In the genomic region with DNA sequence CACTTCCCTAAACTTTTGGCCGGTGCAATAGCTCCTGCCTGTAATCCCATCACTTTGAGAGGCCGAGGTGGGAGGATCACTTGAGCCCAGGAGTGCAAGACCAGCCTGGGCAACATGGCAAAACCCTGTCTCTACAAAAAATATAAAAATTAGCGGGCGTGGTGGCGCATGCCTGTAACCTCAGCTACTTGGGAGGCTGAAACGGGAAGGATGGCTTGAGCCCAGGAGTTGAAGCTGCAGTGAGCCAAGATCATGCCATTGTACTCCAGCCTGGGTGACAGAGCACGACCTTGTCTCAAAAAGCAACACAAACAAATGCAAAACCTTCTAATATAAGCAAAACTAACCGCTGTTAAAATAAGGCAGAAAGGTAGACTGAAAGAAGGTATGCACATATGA, we compare ENCODE assay signal across 15 cellular contexts. TPM values are rescaled to one million over a fixed set of nuclear protein-coding genes. Genes with fewer than 3 reads are reported as not detected.
DNase-seq lines count a peak whose midpoint lies in the region; ATAC-seq and TF ChIP-seq lines count a peak whose summit lies in the region.
"Had no signal": no experiment of that assay in that cellular context is flagged by ENCODE, and none has a peak within 500 bp of the region (broad histone marks: within the 10 kb centered on the region; RNA-seq: fewer than 3 reads in every experiment).

No MANE protein-coding gene starts in this region.

- intact Hi-C loops in colonic mucosa (cut with DNase I) (no loop called here), upper lobe of right lung (cut with DNase I) (no loop called here), testis (cut with DNase I; ENCODE audit: low total_unique reads) (no loop called here)

- 65% methylated on average over 8 of the region's 8 CpGs for WGBS in SK-N-SH (ENCODE audit: low lambda C conversion rate)
- WGBS in testis, 2 donors: 81 to 85% methylated on average over 8 of the region's 8 CpGs

- no peaks in the 10 kb centered on the region for H3K36me3 Mint-ChIP-seq in activated CD8-positive, alpha-beta memory T cell treated with anti-CD3 and anti-CD28 coated beads, Interleukin-2, amount 10 ng/mL, durations not matched to agents 7 days and 5 days

- no peaks in the 10 kb centered on the region for H3K9me3 ChIP-seq in SK-N-SH
- H3K9me3 ChIP-seq in colonic mucosa: no peaks in the 10 kb centered on the region
- no peaks in the 10 kb centered on the region for H3K9me3 ChIP-seq in mucosa of rectum (ENCODE audit: control insufficient read depth in 2 of 2, low read length in 2 of 2)
- no peaks in the 10 kb centered on the region for H3K9me3 ChIP-seq in upper lobe of right lung
- H3K9me3 ChIP-seq in testis: no peaks in the 10 kb centered on the region
- no peaks in the 10 kb centered on the region for H3K9me3 ChIP-seq in BE2C
- H3K9me3 ChIP-seq: neutrophil had no signal

- H3K4me1 Mint-ChIP-seq in activated CD8-positive, alpha-beta memory T cell treated with anti-CD3 and anti-CD28 coated beads, Interleukin-2, amount 10 ng/mL, durations not matched to agents 7 days and 5 days: no peaks in the 10 kb centered on the region
- H3K4me1 Mint-ChIP-seq: central memory CD8-positive, alpha-beta T cell had no signal

- no peak overlapping the region for H3K4me3 Mint-ChIP-seq in activated CD8-positive, alpha-beta memory T cell treated with anti-CD3 and anti-CD28 coated beads, Interleukin-2, amount 10 ng/mL, durations not matched to agents 7 days and 5 days
- H3K4me3 Mint-ChIP-seq: CD4-positive, alpha-beta T cell; central memory CD8-positive, alpha-beta T cell; T-helper 1 cell treated with Interleukin-12 subunit alpha and Interleukin-12 subunit beta and Interleukin-4 antibody, amounts not matched to agents 30 μg/mL and 1 μg/mL, for 36 hours had no signal

- H3F3A ChIP-seq in SK-N-SH (replicated peaks; ENCODE audit: insufficient read depth): peaks cover 25% of the 10 kb centered on the region

- H3K27ac ChIP-seq in SK-N-SH (ENCODE audit: low read depth in 2 of 2, low read length in 1 of 2) (peak overlapping the region; percentile 88 to 91), colonic mucosa (peak overlapping the region; percentile 55), mucosa of rectum (ENCODE audit: low read depth in 2 of 2, low read length in 2 of 2) (peak overlapping the region; percentile 29 to 61), upper lobe of right lung (peak overlapping the region; percentile 65), testis (no peak overlapping the region)
- H3K27ac ChIP-seq: neutrophil had no signal

- H3K27me3 Mint-ChIP-seq in activated CD8-positive, alpha-beta memory T cell treated with anti-CD3 and anti-CD28 coated beads, Interleukin-2, amount 10 ng/mL, durations not matched to agents 7 days and 5 days: peaks cover 40% of the 10 kb centered on the region

- no peak for TF ChIP-seq RAD21 in SK-N-SH (IDR thresholded peaks at IDR 0.05; ENCODE audit: low read length)

- H3K4me2 ChIP-seq in SK-N-SH: peak overlapping the region; percentile 45

- H3K27ac Mint-ChIP-seq in activated CD8-positive, alpha-beta memory T cell treated with anti-CD3 and anti-CD28 coated beads, Interleukin-2, amount 10 ng/mL, durations not matched to agents 7 days and 5 days: no peak overlapping the region
- H3K27ac Mint-ChIP-seq: activated naive CD4-positive, alpha-beta T cell treated with anti-CD3 and anti-CD28 coated beads, Interleukin-2, amount 50 U/mL, for 72 hours; CD4-positive, alpha-beta T cell; T-helper 1 cell treated with Interleukin-12 subunit alpha and Interleukin-12 subunit beta and Interleukin-4 antibody, amounts not matched to agents 30 μg/mL and 1 μg/mL, for 36 hours had no signal

- peak overlapping the region; percentile 13; the same call in 1 of the 2 replicates for H3K9ac ChIP-seq in SK-N-SH
- no peak overlapping the region for H3K9ac ChIP-seq in colonic mucosa (ENCODE audit: low read depth in 2 of 2, low read length in 2 of 2)
- H3K9ac ChIP-seq in mucosa of rectum (ENCODE audit: low read depth in 1 of 2, low read length in 2 of 2): no peak overlapping the region

- H3K9me3 Mint-ChIP-seq in activated CD8-positive, alpha-beta memory T cell treated with anti-CD3 and anti-CD28 coated beads, Interleukin-2, amount 10 ng/mL, durations not matched to agents 7 days and 5 days (ENCODE audit: low read depth): no peaks in the 10 kb centered on the region
- H3K9me3 Mint-ChIP-seq: central memory CD8-positive, alpha-beta T cell; T-helper 1 cell treated with Interleukin-12 subunit alpha and Interleukin-12 subunit beta and Interleukin-4 antibody, amounts not matched to agents 30 μg/mL and 1 μg/mL, for 36 hours had no signal

- H2AFZ ChIP-seq in SK-N-SH (ENCODE audit: low read depth): no peak overlapping the region

- POLR2A ChIA-PET in SK-N-SH (lab: Yijun Ruan, JAX): interaction anchor here (1.1 to 2.2 kb wide), 4 partner anchors 8 to 35 kb away, joined by 3 to 11 read pairs (median 4); a partner anchor contains a TSS

- DNase-seq in SK-N-SH: no peak
- no peak for DNase-seq in colonic mucosa
- no peak for DNase-seq in upper lobe of right lung
- no peak for DNase-seq in testis
- no peak for DNase-seq in BE2C
- DNase-seq in activated CD8-positive, alpha-beta memory T cell treated with anti-CD3 and anti-CD28 coated beads, Interleukin-2, amount 10 ng/mL, durations not matched to agents 7 days and 5 days: no peak
- DNase-seq: 8988T; CD4-positive, alpha-beta T cell; Karpas-422 had no signal

- CTCF ChIA-PET in SK-N-SH (lab: Yijun Ruan, JAX): interaction anchor here (1.0 to 2.3 kb wide), 5 partner anchors 21 to 124 kb away, joined by 3 to 9 read pairs (median 3); no protein-coding TSS in a partner anchor
- CTCF ChIA-PET in activated CD8-positive, alpha-beta memory T cell treated with anti-CD3 and anti-CD28 coated beads, Interleukin-2, amount 10 ng/mL, durations not matched to agents 7 days and 5 days (lab: Charles Lee): interaction anchor here (0.9 kb wide), 1 partner anchor 120 kb away, joined by 3 read pairs; no protein-coding TSS in a partner anchor

- H3K4me1 ChIP-seq in SK-N-SH (ENCODE audit: control insufficient read depth in 1 of 2, insufficient read depth in 2 of 2, low read depth in 1 of 2, low read length in 1 of 2) (peaks cover 11 to 46% of the 10 kb centered on the region in 2 experiments; a peak in 3 of 4 replicates), colonic mucosa (no peaks in the 10 kb centered on the region), mucosa of rectum (ENCODE audit: control insufficient read depth in 2 of 2, insufficient read depth in 2 of 2, low read length in 2 of 2) (peaks cover 23 to 38% of the 10 kb centered on the region in 2 donors), upper lobe of right lung (peaks cover 21% of the 10 kb centered on the region), testis (peaks cover 4% of the 10 kb centered on the region), BE2C (peaks cover 13% of the 10 kb centered on the region)

- H3K36me3 ChIP-seq in SK-N-SH (replicated peaks in 1 of 2; ENCODE audit: control insufficient read depth in 1 of 2, insufficient read depth in 2 of 2, low read length in 1 of 2) (no peaks in the 10 kb centered on the region), colonic mucosa (no peaks in the 10 kb centered on the region), mucosa of rectum (ENCODE audit: control insufficient read depth in 2 of 2, insufficient read depth in 2 of 2, low read length in 2 of 2) (no peaks in the 10 kb centered on the region), upper lobe of right lung (no peaks in the 10 kb centered on the region), testis (ENCODE audit: low read depth, missing control alignments) (no peaks in the 10 kb centered on the region), BE2C (no peaks in the 10 kb centered on the region)
- H3K36me3 ChIP-seq: neutrophil had no signal

- no peaks in the 10 kb centered on the region for H3K27me3 ChIP-seq in SK-N-SH (ENCODE audit: insufficient read depth)
- H3K27me3 ChIP-seq in colonic mucosa: no peaks in the 10 kb centered on the region
- H3K27me3 ChIP-seq in mucosa of rectum (ENCODE audit: control insufficient read depth in 2 of 2, insufficient read depth in 2 of 2, low read length in 2 of 2): no peaks in the 10 kb centered on the region
- no peaks in the 10 kb centered on the region for H3K27me3 ChIP-seq in upper lobe of right lung
- no peaks in the 10 kb centered on the region for H3K27me3 ChIP-seq in testis
- no peaks in the 10 kb centered on the region for H3K27me3 ChIP-seq in BE2C

- no peaks in the 10 kb centered on the region for H3K9me2 ChIP-seq in SK-N-SH

- no peaks in the 10 kb centered on the region; the same call in none of the 2 replicates for H3K79me2 ChIP-seq in SK-N-SH (ENCODE audit: insufficient read depth)

- TF ChIP-seq POLR2A in testis (IDR thresholded peaks at IDR 0.05): no peak

- ATAC-seq in SK-N-SH treated with all-trans-retinoic acid at 6 μM for 48 hours: no peak
- ATAC-seq in upper lobe of right lung: no peak
- no peak for ATAC-seq in activated CD8-positive, alpha-beta memory T cell treated with anti-CD3 and anti-CD28 coated beads, Interleukin-2, amount 10 ng/mL, durations not matched to agents 7 days and 5 days

- TF ChIP-seq CTCF in SK-N-SH (IDR thresholded peaks at IDR 0.05) (no peak), colonic mucosa (IDR thresholded peaks at IDR 0.05) (no peak), upper lobe of right lung (IDR thresholded peaks at IDR 0.05) (no peak), testis (IDR thresholded peaks at IDR 0.05) (no peak), BE2C (IDR thresholded peaks at IDR 0.05; ENCODE audit: low read depth, low read length) (no peak)

- no peak for TF ChIP-seq EP300 in SK-N-SH (IDR thresholded peaks at IDR 0.05; ENCODE audit: borderline replicate concordance in 1 of 2, low read depth in 1 of 2, low read length in 1 of 2)

- no peaks in the 10 kb centered on the region for H4K20me1 ChIP-seq in SK-N-SH (ENCODE audit: insufficient read depth)

- H3K4me3 ChIP-seq in SK-N-SH (ENCODE audit: low read depth in 2 of 2, low read length in 1 of 2) (no peak overlapping the region), colonic mucosa (no peak overlapping the region), mucosa of rectum (ENCODE audit: low read length in 2 of 2) (no peak overlapping the region), upper lobe of right lung (no peak overlapping the region), testis (no peak overlapping the region), BE2C (ENCODE audit: low read depth, low read length) (no peak overlapping the region)

TF ChIP-seq in SK-N-SH, 30 proteins besides CTCF, POLR2A, EP300 and RAD21 (continues in another document):
- TF ChIP-seq NFIC (IDR thresholded peaks at IDR 0.05; ENCODE audit: borderline replicate concordance): no peak

RNA-seq across cellular contexts. Expression of a gene that starts 25.9 kb away (rescaled TPM):
- 20.5 and 25.6 TPM in 2 replicates for polyA plus RNA-seq in SK-N-SH (2012; rRNA removed)
- 18.6 and 23.4 TPM in 2 replicates for polyA plus RNA-seq in SK-N-SH (2012; cell fraction: cytosol; rRNA removed)
- 18.5 and 19.6 TPM in 2 replicates for polyA plus RNA-seq in SK-N-SH (2012; cell fraction: nucleus; rRNA removed)
- 10 to 100 TPM; 21.3 to 28.6 TPM for total RNA-seq in colonic mucosa
- total RNA-seq in upper lobe of right lung: 14.7 TPM
- total RNA-seq in testis: 1 to 10 TPM; 5.3 to 7.9 TPM
- 5.3 TPM for polyA plus RNA-seq in testis (ENCODE audit: insufficient read depth, low read depth, low replicate concordance)
- polyA plus RNA-seq in BE2C (2012; ENCODE audit: insufficient read depth, insufficient read length, low read depth): 47.7 TPM
- not detected for total RNA-seq in activated CD8-positive, alpha-beta memory T cell treated with anti-CD3 and anti-CD28 coated beads, Interleukin-2, amount 10 ng/mL, durations not matched to agents 7 days and 5 days
- total RNA-seq: CD4-positive, alpha-beta T cell had no signal

Comparison
In these comparisons a context has a peak if more than half of its experiments do, and no peak if none do; other contexts are left out.
1. H3K27ac ChIP-seq: peak in SK-N-SH (2 of 2), colonic mucosa (single experiment), mucosa of rectum (2 of 2) and upper lobe of right lung (single experiment); none in testis (0 of 2).
2. RNA of a gene that starts 25.9 kb away (total RNA-seq): 21.3 to 28.6 TPM in colonic mucosa, 14.7 TPM in upper lobe of right lung (single experiment) and 5.3 to 7.9 TPM in testis; not detected in activated CD8-positive, alpha-beta memory T cell treated with anti-CD3 and anti-CD28 coated beads, Interleukin-2, amount 10 ng/mL, durations not matched to agents 7 days and 5 days; every median in the first group is over 4 times any median in the second.